ENCODE assay signal across 8 cellular contexts in genomic region chr17:4948997-4949320, GRCh38. TPM values are rescaled to one million over a fixed set of nuclear protein-coding genes. Genes with fewer than 3 reads are reported as not detected.
DNase-seq lines count a peak whose midpoint lies in the region; ATAC-seq lines count a peak whose summit lies in the region.

No MANE protein-coding gene starts in this region.

- H2BK15ac ChIP-seq in mesendoderm (replicated peaks; ENCODE audit: low read depth) = no peak overlapping the region

- H3K4me1 ChIP-seq in mesendoderm (ENCODE audit: control insufficient read depth, low read depth, low read length) = peaks cover 15% of the 10 kb centered on the region

- H3K9me3 Mint-ChIP-seq in activated CD4-positive, alpha-beta T cell treated with anti-CD3 and anti-CD28 coated beads, Interleukin-2, amount 10 ng/mL, durations not matched to agents 24 days and 14 days = no peaks in the 10 kb centered on the region
- H3K9me3 Mint-ChIP-seq in stimulated activated effector memory CD8-positive, alpha-beta T cell treated with anti-CD3 and anti-CD28 coated beads, Interleukin-12 subunit alpha, Interleukin-12 subunit beta, amount 100 ng/mL, for 72 hours = no peaks in the 10 kb centered on the region

- peaks cover 11% of the 10 kb centered on the region for H3K79me1 ChIP-seq in mesendoderm (ENCODE audit: low read length)

- no peak overlapping the region for H4K5ac ChIP-seq in mesendoderm (ENCODE audit: low read length)

- H4K8ac ChIP-seq in mesendoderm (ENCODE audit: low read depth, low read length) = peak overlapping the region; percentile 95

- peaks cover 44% of the 10 kb centered on the region for H3K4me1 Mint-ChIP-seq in activated CD4-positive, alpha-beta T cell treated with anti-CD3 and anti-CD28 coated beads, Interleukin-2, amount 10 ng/mL, durations not matched to agents 24 days and 14 days
- peaks cover 55% of the 10 kb centered on the region for H3K4me1 Mint-ChIP-seq in stimulated activated effector memory CD8-positive, alpha-beta T cell treated with anti-CD3 and anti-CD28 coated beads, Interleukin-12 subunit alpha, Interleukin-12 subunit beta, amount 100 ng/mL, for 72 hours

- H3K4me3 Mint-ChIP-seq in activated CD4-positive, alpha-beta T cell treated with anti-CD3 and anti-CD28 coated beads, Interleukin-2, amount 10 ng/mL, durations not matched to agents 24 days and 14 days = peak overlapping the region; percentile 95
- peak overlapping the region; percentile 93 for H3K4me3 Mint-ChIP-seq in stimulated activated effector memory CD8-positive, alpha-beta T cell treated with anti-CD3 and anti-CD28 coated beads, Interleukin-12 subunit alpha, Interleukin-12 subunit beta, amount 100 ng/mL, for 72 hours

- peak overlapping the region; percentile 96 for H2BK5ac ChIP-seq in mesendoderm (ENCODE audit: low read length)

- peak overlapping the region; percentile 99 for H3K27ac Mint-ChIP-seq in activated CD4-positive, alpha-beta T cell treated with anti-CD3 and anti-CD28 coated beads, Interleukin-2, amount 10 ng/mL, durations not matched to agents 24 days and 14 days
- peak overlapping the region; percentile 99 for H3K27ac Mint-ChIP-seq in stimulated activated effector memory CD8-positive, alpha-beta T cell treated with anti-CD3 and anti-CD28 coated beads, Interleukin-12 subunit alpha, Interleukin-12 subunit beta, amount 100 ng/mL, for 72 hours

- H3K18ac ChIP-seq in mesendoderm (ENCODE audit: low read length) = peak overlapping the region; percentile 99

- WGBS in mesendoderm (ENCODE audit: extremely low coverage, insufficient coverage, low lambda C conversion rate) = no CpG with 5 or more reads among the region's 29 CpGs

- no peaks in the 10 kb centered on the region for H3K27me3 ChIP-seq in mesendoderm (ENCODE audit: insufficient read depth, low read length, poor library complexity)

- peak overlapping the region; percentile 94 for H3K23ac ChIP-seq in mesendoderm (ENCODE audit: low read length)

- peak overlapping the region; percentile 75 for H3K4me2 ChIP-seq in mesendoderm (ENCODE audit: low read length)

- H3K36me3 ChIP-seq in mesendoderm (ENCODE audit: control insufficient read depth, insufficient read depth, low read length) = peaks cover 15% of the 10 kb centered on the region

- peak overlapping the region; percentile 94 for H3K56ac ChIP-seq in mesendoderm (ENCODE audit: low read length)

- H3K4me3 ChIP-seq in mesendoderm (ENCODE audit: low read length) = peak overlapping the region; percentile 75

- intact Hi-C loops in activated CD4-positive, alpha-beta T cell treated with anti-CD3 and anti-CD28 coated beads, Interleukin-2, amount 10 ng/mL, durations not matched to agents 24 days and 14 days (cut with micrococcal nuclease) = loop anchor here (1.0 to 10.0 kb wide), 5 partner anchors 9 to 584 kb away; partner anchors contain the start of genes CAMTA2, INCA1, KIF1C and RNF167

- no peaks in the 10 kb centered on the region for H3K27me3 Mint-ChIP-seq in activated CD4-positive, alpha-beta T cell treated with anti-CD3 and anti-CD28 coated beads, Interleukin-2, amount 10 ng/mL, durations not matched to agents 24 days and 14 days

- H3K4ac ChIP-seq in mesendoderm (ENCODE audit: low read depth, low read length) = peak overlapping the region; percentile 100

- DNase-seq in NCI-H1417 (lab: John Stamatoyannopoulos, UW) = peak; percentile 63 to 80 (median 75)
- DNase-seq in NCI-H1417 treated with DMSO at 0.1 percent for 48 hours (lab: John Stamatoyannopoulos, UW) = no peak
- DNase-seq in NCI-H345 (lab: John Stamatoyannopoulos, UW) = peak; percentile 86
- peak; percentile 94 for DNase-seq in activated CD4-positive, alpha-beta T cell treated with anti-CD3 and anti-CD28 coated beads, Interleukin-2, amount 10 ng/mL, durations not matched to agents 24 days and 14 days
- DNase-seq in effector CD4-positive, alpha-beta T cell = peak; percentile 46
- peak; percentile 94 for DNase-seq in mesendoderm
- DNase-seq in stimulated activated effector memory CD8-positive, alpha-beta T cell treated with anti-CD3 and anti-CD28 coated beads, Interleukin-12 subunit alpha, Interleukin-12 subunit beta, amount 100 ng/mL, for 72 hours (ENCODE audit: low spot score in 2 of 2) = peak; percentile 59 to 92

- peak overlapping the region; percentile 100 for H3K27ac ChIP-seq in mesendoderm (ENCODE audit: low read depth, low read length)

- H3K36me3 Mint-ChIP-seq in activated CD4-positive, alpha-beta T cell treated with anti-CD3 and anti-CD28 coated beads, Interleukin-2, amount 10 ng/mL, durations not matched to agents 24 days and 14 days (ENCODE audit: low read depth) = peaks cover 40% of the 10 kb centered on the region
- peaks cover 59% of the 10 kb centered on the region for H3K36me3 Mint-ChIP-seq in stimulated activated effector memory CD8-positive, alpha-beta T cell treated with anti-CD3 and anti-CD28 coated beads, Interleukin-12 subunit alpha, Interleukin-12 subunit beta, amount 100 ng/mL, for 72 hours

- ATAC-seq in HG02763 (IDR thresholded peaks at IDR 0.05; ENCODE audit: unreplicated experiment) = peak; percentile 37
- ATAC-seq in stimulated activated effector memory CD8-positive, alpha-beta T cell treated with anti-CD3 and anti-CD28 coated beads, Interleukin-12 subunit alpha, Interleukin-12 subunit beta, amount 100 ng/mL, for 72 hours = peak; percentile 60

- peaks cover 38% of the 10 kb centered on the region for H3K79me2 ChIP-seq in mesendoderm (ENCODE audit: control insufficient read depth, insufficient read depth, low read length)

- H2AK5ac ChIP-seq in mesendoderm (ENCODE audit: low read length) = no peak overlapping the region

- peak overlapping the region; percentile 50 for H2BK120ac ChIP-seq in mesendoderm (ENCODE audit: low read depth, low read length)

- peak overlapping the region; percentile 95 for H3K9ac ChIP-seq in mesendoderm (ENCODE audit: low read length)

RNA-seq across cellular contexts. Expression of gene PFN1, which starts 0.6 kb away (rescaled TPM):
- 1,471 and 1,473 TPM in 2 replicates for total RNA-seq in activated CD4-positive, alpha-beta T cell treated with anti-CD3 and anti-CD28 coated beads, Interleukin-2, amount 10 ng/mL, durations not matched to agents 24 days and 14 days
- 2,067 TPM for polyA plus RNA-seq in mesendoderm (2013, experiment 1 of 2)
- polyA plus RNA-seq in mesendoderm (2013, experiment 2 of 2) = 2,097 TPM

RNA-seq across cellular contexts. Expression of gene ENO3, which starts 2.0 kb away (rescaled TPM):
- 45.3 and 51.0 TPM in 2 replicates for total RNA-seq in activated CD4-positive, alpha-beta T cell treated with anti-CD3 and anti-CD28 coated beads, Interleukin-2, amount 10 ng/mL, durations not matched to agents 24 days and 14 days
- polyA plus RNA-seq in mesendoderm (2013, experiment 1 of 2) = 8.2 TPM
- 9.8 TPM for polyA plus RNA-seq in mesendoderm (2013, experiment 2 of 2)

RNA-seq across cellular contexts. Expression of gene RNF167, which starts 8.9 kb away (rescaled TPM):
- total RNA-seq in activated CD4-positive, alpha-beta T cell treated with anti-CD3 and anti-CD28 coated beads, Interleukin-2, amount 10 ng/mL, durations not matched to agents 24 days and 14 days = 119 and 125 TPM in 2 replicates
- polyA plus RNA-seq in mesendoderm (2013, experiment 1 of 2) = 181 TPM
- polyA plus RNA-seq in mesendoderm (2013, experiment 2 of 2) = 176 TPM

RNA-seq across cellular contexts. Expression of gene SLC25A11, which starts 9.1 kb away (rescaled TPM):
- 104 and 106 TPM in 2 replicates for total RNA-seq in activated CD4-positive, alpha-beta T cell treated with anti-CD3 and anti-CD28 coated beads, Interleukin-2, amount 10 ng/mL, durations not matched to agents 24 days and 14 days
- 41.8 TPM for polyA plus RNA-seq in mesendoderm (2013, experiment 1 of 2)
- 41.5 TPM for polyA plus RNA-seq in mesendoderm (2013, experiment 2 of 2)

RNA-seq across cellular contexts. Expression of gene GP1BA, which starts 16.9 kb away (rescaled TPM):
- total RNA-seq in activated CD4-positive, alpha-beta T cell treated with anti-CD3 and anti-CD28 coated beads, Interleukin-2, amount 10 ng/mL, durations not matched to agents 24 days and 14 days = not detected in 2 replicates
- polyA plus RNA-seq in mesendoderm (2013, experiment 1 of 2) = not detected
- not detected for polyA plus RNA-seq in mesendoderm (2013, experiment 2 of 2)
